ENCODE assay signal across 8 cellular contexts in the genomic region with DNA sequence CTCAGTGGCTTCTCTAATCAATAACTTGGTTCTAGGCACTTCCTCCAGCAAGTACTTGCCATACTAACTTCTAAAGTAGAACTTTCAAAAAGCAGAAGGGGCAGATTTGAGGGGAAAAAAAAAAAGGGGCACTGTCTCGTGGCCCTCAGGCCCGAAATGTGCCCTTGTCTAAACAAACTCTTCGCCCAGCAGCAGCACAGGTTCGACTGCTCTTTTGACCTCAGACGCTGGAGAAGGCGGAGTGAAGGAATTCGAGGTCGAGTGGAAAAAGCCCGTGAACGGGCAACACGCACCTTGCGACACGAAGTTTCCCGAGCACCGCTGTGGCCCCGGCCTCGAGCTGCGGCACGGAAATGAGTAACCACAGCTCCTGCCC. TPM values are rescaled to one million over a fixed set of nuclear protein-coding genes. Genes with fewer than 3 reads are reported as not detected.
DNase-seq lines count a peak whose midpoint lies in the region; ATAC-seq and TF ChIP-seq lines count a peak whose summit lies in the region.

No MANE protein-coding gene starts in this region.

- peak overlapping the region; percentile 88 for H3K4me2 ChIP-seq in skeletal muscle satellite cell (ENCODE audit: low read length)

- DNase-seq in WERI-Rb-1, result no peak
- no peak for DNase-seq in foreskin keratinocyte
- DNase-seq in NCI-H446 (lab: John Stamatoyannopoulos, UW), result no peak
- no peak for DNase-seq in DMS 273 (lab: John Stamatoyannopoulos, UW; ENCODE audit: unreplicated experiment)

- TF ChIP-seq CTCF in WERI-Rb-1 (IDR thresholded peaks at IDR 0.05; ENCODE audit: low read depth, low read length), result no peak
- TF ChIP-seq CTCF in foreskin keratinocyte (conservative IDR thresholded peaks at IDR 0.05), result no peak

- H3K4me3 ChIP-seq in WERI-Rb-1 (ENCODE audit: low read depth, low read length), result peak overlapping the region; percentile 75
- peak overlapping the region; percentile 94 for H3K4me3 ChIP-seq in skeletal muscle satellite cell (ENCODE audit: low read length)

- H3K9me3 ChIP-seq in ES-I3 (ENCODE audit: control insufficient read depth, insufficient read depth, low read length) (no peaks in the 10 kb centered on the region; the same call in 1 of the 2 replicates), WERI-Rb-1 (ENCODE audit: severe bottlenecking) (no peaks in the 10 kb centered on the region), skeletal muscle satellite cell (replicated peaks; ENCODE audit: low read length) (no peaks in the 10 kb centered on the region)

- ATAC-seq in HG02943 (IDR thresholded peaks at IDR 0.05; ENCODE audit: low read depth, unreplicated experiment) (peak; percentile 4), foreskin keratinocyte (no peak), HG03378 (IDR thresholded peaks at IDR 0.05; ENCODE audit: unreplicated experiment) (no peak)

- H3K27me3 ChIP-seq in WERI-Rb-1 (ENCODE audit: insufficient read depth, low read depth, severe bottlenecking) (no peaks in the 10 kb centered on the region), foreskin keratinocyte (no peaks in the 10 kb centered on the region), skeletal muscle satellite cell (ENCODE audit: control insufficient read depth, insufficient read depth, low read length) (peaks cover 6% of the 10 kb centered on the region)

- peak overlapping the region; percentile 78 for H3K27ac ChIP-seq in WERI-Rb-1
- peak overlapping the region; percentile 21 for H3K27ac ChIP-seq in foreskin keratinocyte

- peaks cover 6% of the 10 kb centered on the region; the same call in 1 of the 2 replicates for H3K36me3 ChIP-seq in ES-I3 (ENCODE audit: insufficient read depth, low read length)
- H3K36me3 ChIP-seq in WERI-Rb-1, result peaks cover 33% of the 10 kb centered on the region
- peaks cover 19% of the 10 kb centered on the region for H3K36me3 ChIP-seq in skeletal muscle satellite cell (ENCODE audit: insufficient read depth, low read length)

- peak overlapping the region; percentile 98 for H3K9ac ChIP-seq in ES-I3 (ENCODE audit: low read depth, low read length)
- H3K9ac ChIP-seq in skeletal muscle satellite cell (ENCODE audit: low read depth, low read length), result peak overlapping the region; percentile 89

- H3K4me1 ChIP-seq in ES-I3 (ENCODE audit: insufficient read depth, low read length), result no peaks in the 10 kb centered on the region
- H3K4me1 ChIP-seq in foreskin keratinocyte, result no peaks in the 10 kb centered on the region
- peaks cover 16% of the 10 kb centered on the region for H3K4me1 ChIP-seq in skeletal muscle satellite cell (ENCODE audit: control insufficient read depth, insufficient read depth, low read length)

RNA-seq across cellular contexts. Expression of gene GRPEL1, which starts 0.7 kb away (rescaled TPM):
- 64.5 and 71.9 TPM in 2 replicates for total RNA-seq in foreskin keratinocyte
- polyA plus RNA-seq in foreskin keratinocyte, result 73.6 and 87.9 TPM in 2 replicates
- total RNA-seq in skeletal muscle satellite cell (2012; rRNA removed), result 40.8 and 44.3 TPM in 2 replicates

RNA-seq across cellular contexts. Expression of gene TADA2B, which starts 24.0 kb away (rescaled TPM):
- total RNA-seq in foreskin keratinocyte, result 10.0 and 11.0 TPM in 2 replicates
- 5.1 and 5.5 TPM in 2 replicates for polyA plus RNA-seq in foreskin keratinocyte
- total RNA-seq in skeletal muscle satellite cell (2012; rRNA removed), result 9.9 and 10.5 TPM in 2 replicates
